Comparison of ENCODE assay signal across 1 cellular context in genomic region chr9:126860077-126860756, GRCh38.
TF ChIP-seq lines count a peak whose summit lies in the region.

TSS of gene ZBTB34 (plus strand) at chr9:126860639. CDS start at chr9:126879400, 18,761 bp downstream.

TF ChIP-seq in HepG2, 621 proteins besides CTCF, POLR2A, EP300 and RAD21 (continued from another document and continues in another):
- TF ChIP-seq ZNF546 (CRISPR knock-in tag; conservative IDR thresholded peaks at IDR 0.05) (peak; percentile 59; the same call in 1 of the 2 replicates), ZNF407 (CRISPR knock-in tag; IDR thresholded peaks at IDR 0.05; ENCODE audit: not compliant biosample characterization) (no peak), ZNF329 (CRISPR knock-in tag; IDR thresholded peaks at IDR 0.05; ENCODE audit: low read depth) (no peak), GFI1 (CRISPR knock-in tag; IDR thresholded peaks at IDR 0.05; ENCODE audit: borderline replicate concordance) (peak; percentile 40; the same call in 1 of the 2 replicates), ZFX (CRISPR knock-in tag; IDR thresholded peaks at IDR 0.05; ENCODE audit: low read depth) (no peak; the same call in none of the 2 replicates), SUZ12 (IDR thresholded peaks at IDR 0.05; ENCODE audit: low read depth, low read length) (no peak), GABPA (IDR thresholded peaks at IDR 0.05; ENCODE audit: low read depth, low read length) (peak; percentile 86), GABPA (CRISPR knock-in tag; IDR thresholded peaks at IDR 0.05; ENCODE audit: low read depth) (peak; percentile 76), ZNF562 (CRISPR knock-in tag; IDR thresholded peaks at IDR 0.05; ENCODE audit: borderline replicate concordance) (no peak), PAX8 (CRISPR knock-in tag; IDR thresholded peaks at IDR 0.05; ENCODE audit: borderline replicate concordance) (no peak), RARA (CRISPR knock-in tag; IDR thresholded peaks at IDR 0.05) (no peak), HDAC2 (CRISPR knock-in tag; IDR thresholded peaks at IDR 0.05) (peak; percentile 43; the same call in 1 of the 2 replicates), KDM5A (IDR thresholded peaks at IDR 0.05; ENCODE audit: borderline replicate concordance, low read length) (no peak), THAP9 (CRISPR knock-in tag; IDR thresholded peaks at IDR 0.05; ENCODE audit: borderline replicate concordance) (no peak), XRCC5 (optimal IDR thresholded peaks at IDR 0.05; ENCODE audit: low read length) (peak; percentile 85), ZSCAN30 (CRISPR knock-in tag; IDR thresholded peaks at IDR 0.05) (no peak), ZNF839 (CRISPR knock-in tag; IDR thresholded peaks at IDR 0.05; ENCODE audit: borderline replicate concordance) (no peak), MTA1 (CRISPR knock-in tag; IDR thresholded peaks at IDR 0.05; ENCODE audit: borderline replicate concordance) (peak; percentile 66; the same call in 1 of the 2 replicates), NFATC3 (CRISPR knock-in tag; IDR thresholded peaks at IDR 0.05) (peak; percentile 51; the same call in 1 of the 2 replicates), GPN1 (CRISPR knock-in tag; IDR thresholded peaks at IDR 0.05; ENCODE audit: borderline replicate concordance) (no peak), ZNF816 (CRISPR knock-in tag; IDR thresholded peaks at IDR 0.05; ENCODE audit: borderline replicate concordance) (no peak), NR2F1 (CRISPR knock-in tag; IDR thresholded peaks at IDR 0.05) (no peak), RARG (CRISPR knock-in tag; IDR thresholded peaks at IDR 0.05; ENCODE audit: low read depth) (no peak), TAF15 (IDR thresholded peaks at IDR 0.05; ENCODE audit: low read depth, low read length, poor library complexity, severe bottlenecking) (no peak), SP5 (CRISPR knock-in tag; IDR thresholded peaks at IDR 0.05; ENCODE audit: borderline replicate concordance, low read depth) (no peak), ZNF788 (CRISPR knock-in tag; IDR thresholded peaks at IDR 0.05; ENCODE audit: borderline replicate concordance) (no peak), BORCS8-MEF2B (CRISPR knock-in tag; IDR thresholded peaks at IDR 0.05) (peak; percentile 51; the same call in 1 of the 2 replicates), TCF12 (IDR thresholded peaks at IDR 0.05) (no peak), TCF12 (CRISPR knock-in tag; IDR thresholded peaks at IDR 0.05) (peak; percentile 66; the same call in 1 of the 2 replicates), ZFP90 (CRISPR knock-in tag; IDR thresholded peaks at IDR 0.05; ENCODE audit: borderline replicate concordance) (0 out of 2 replicates have a peak, but pooled peaks have one; percentile 31), ZNF619 (CRISPR knock-in tag; IDR thresholded peaks at IDR 0.05) (no peak), KLF16 (CRISPR knock-in tag; IDR thresholded peaks at IDR 0.05) (0 out of 4 replicates have a peak, but pooled peaks of 1 of the 2 experiments have one; percentile 41), THAP8 (CRISPR knock-in tag; IDR thresholded peaks at IDR 0.05; ENCODE audit: borderline replicate concordance) (no peak), CREM (IDR thresholded peaks at IDR 0.05) (no peak), CREM (CRISPR knock-in tag; IDR thresholded peaks at IDR 0.05) (no peak), ZNF160 (CRISPR knock-in tag; IDR thresholded peaks at IDR 0.05) (no peak; the same call in 1 of the 2 replicates), NFAT5 (CRISPR knock-in tag; IDR thresholded peaks at IDR 0.05) (peak; percentile 67; the same call in 1 of the 2 replicates), FOXO1 (CRISPR knock-in tag; IDR thresholded peaks at IDR 0.05) (peak; percentile 55; the same call in 1 of the 2 replicates), FOXK2 (IDR thresholded peaks at IDR 0.05) (no peak), KAT8 (CRISPR knock-in tag; IDR thresholded peaks at IDR 0.05) (peak; percentile 70), ONECUT2 (CRISPR knock-in tag; IDR thresholded peaks at IDR 0.05) (no peak), KDM5B (CRISPR knock-in tag; IDR thresholded peaks at IDR 0.05; ENCODE audit: borderline replicate concordance) (peak; percentile 80; the same call in 1 of the 2 replicates), ZBTB8A (CRISPR knock-in tag; IDR thresholded peaks at IDR 0.05; ENCODE audit: borderline replicate concordance, low read depth) (no peak), NFE2L2 (IDR thresholded peaks at IDR 0.05; ENCODE audit: low read length) (no peak), ZBTB10 (CRISPR knock-in tag; IDR thresholded peaks at IDR 0.05; ENCODE audit: borderline replicate concordance) (peak; percentile 32; the same call in 1 of the 2 replicates), ZNF274 (CRISPR knock-in tag; IDR thresholded peaks at IDR 0.05) (peak; percentile 44; the same call in 1 of the 2 replicates), TBP (CRISPR knock-in tag; IDR thresholded peaks at IDR 0.05) (no peak)
